Comparison of ENCODE assay signal across 9 cellular contexts in the genomic region with DNA sequence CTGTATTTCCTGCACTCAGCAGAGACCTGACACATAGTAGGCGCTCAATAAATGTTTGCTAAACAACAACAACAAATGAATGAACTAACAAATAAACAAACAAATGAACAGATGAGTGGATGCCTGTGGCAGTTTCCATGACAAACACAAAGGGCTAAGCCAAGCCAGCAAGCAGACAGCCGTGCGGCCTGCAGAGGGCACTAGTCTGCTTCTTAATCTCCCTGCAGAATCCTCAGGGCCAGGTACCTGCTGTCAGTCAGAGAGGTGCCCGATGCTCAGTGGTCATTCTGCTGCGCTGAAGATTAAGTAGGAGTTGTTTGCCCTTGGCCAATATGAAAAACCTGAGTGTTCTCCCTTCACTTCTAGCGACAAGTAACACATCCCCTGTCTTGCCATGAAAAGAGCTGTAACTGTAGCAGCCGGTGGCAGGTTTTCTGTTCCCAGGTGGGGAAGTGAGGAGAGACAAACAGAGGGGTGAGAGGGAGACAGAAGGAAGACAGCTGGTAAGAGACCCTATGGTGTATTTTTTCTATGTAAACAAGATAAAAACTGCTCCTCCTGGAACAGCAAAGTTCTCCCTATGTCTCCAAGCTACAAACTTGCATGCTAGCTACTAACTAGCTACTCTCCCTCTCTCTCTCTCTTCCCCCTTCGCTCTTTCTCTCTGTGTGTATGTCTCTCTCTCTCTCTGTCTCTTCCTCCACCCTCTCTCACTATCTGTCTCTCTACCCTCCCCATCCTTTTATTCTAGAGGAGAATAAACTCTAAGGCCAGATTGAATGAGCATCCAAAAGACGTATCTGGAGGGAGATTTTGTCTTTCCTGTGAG.
A peak's percentile ranks its signal among the peaks of the same experiment; 100 is the strongest.
DNase-seq lines count a peak whose midpoint lies in the region; ATAC-seq lines count a peak whose summit lies in the region.
"Had no signal": no experiment of that assay in that cellular context is flagged by ENCODE, and none has a peak within 500 bp of the region (broad histone marks: within the 10 kb centered on the region; RNA-seq: fewer than 3 reads in every experiment).

Gene MC3R (plus strand): TSS at position 779 of the 829 bp plus-strand sequence. CDS start 112 bp downstream, outside the sequence.

- H3K27ac ChIP-seq in epithelial cell of prostate, result no peak within 1 kb of the TSS
- H3K27ac ChIP-seq: thoracic aorta had no signal

- DNase-seq in NCI-H510A treated with DMSO at 0.1 percent for 48 hours (lab: John Stamatoyannopoulos, UW) (peak; percentile 2), NCI-H510A (lab: John Stamatoyannopoulos, UW) (no peak), NCI-H2227 (lab: John Stamatoyannopoulos, UW; ENCODE audit: unreplicated experiment) (peak; percentile 23), epithelial cell of prostate (ENCODE audit: low read depth, low spot score) (peak; percentile 3), nucleus accumbens (lab: John Stamatoyannopoulos, UW) (peak in 39 of 56 donors; percentile 2 to 73 (median 13))
- peak; percentile 50 to 54 for DNase-seq in activated CD4-positive, alpha-beta T cell treated with anti-CD3 and anti-CD28 coated beads, Interleukin-2, amount 50 U/mL, for 48 hours

- peak; percentile 81 for ATAC-seq in HG02642 (IDR thresholded peaks at IDR 0.05; ENCODE audit: poor library complexity, unreplicated experiment)
- ATAC-seq in HG02970 (IDR thresholded peaks at IDR 0.05; ENCODE audit: low FRiP score, unreplicated experiment), result no peak
